ENCODE assay signal across 13 cellular contexts in the genomic region with DNA sequence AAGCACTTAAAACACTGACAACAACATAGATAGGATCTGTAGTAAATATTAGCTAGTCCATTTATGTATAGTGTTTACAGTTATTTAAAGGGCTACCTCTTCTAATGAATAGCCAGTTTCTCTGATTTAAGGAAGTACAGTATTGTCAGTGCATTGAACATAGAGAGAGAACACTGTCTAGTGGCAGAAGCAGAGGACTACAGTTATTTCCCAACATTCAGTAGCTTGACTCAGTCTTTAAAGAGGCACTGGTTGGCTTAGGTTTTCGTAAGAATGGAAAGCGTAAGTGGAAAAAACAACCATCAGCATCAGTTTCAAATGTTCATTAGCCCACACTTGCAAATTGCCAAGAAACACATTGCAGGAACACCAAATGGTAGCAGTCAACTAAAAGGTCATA.
DNase-seq lines count a peak whose midpoint lies in the region; ATAC-seq and TF ChIP-seq lines count a peak whose summit lies in the region.
"Had no signal": no experiment of that assay in that cellular context is flagged by ENCODE, and none has a peak within 500 bp of the region (broad histone marks: within the 10 kb centered on the region; RNA-seq: fewer than 3 reads in every experiment).

No MANE protein-coding gene starts in this region.

- peak overlapping the region; percentile 68 for H3K27ac ChIP-seq in ACC112 (ENCODE audit: low read depth, low read length)
- peak overlapping the region in 1 of 2 experiments; percentile 24; a peak in 1 of 4 replicates for H3K27ac ChIP-seq in SK-N-SH (ENCODE audit: low read depth in 2 of 2, low read length in 1 of 2)
- H3K27ac ChIP-seq: skin epidermis had no signal

- H3K36me3 Mint-ChIP-seq in stimulated activated memory B cell treated with anti-CD40 and anti-IgM and Interleukin-4, amounts not matched to agents 10 μg/mL and 1 μg/mL and 100 μg/mL, for 72 hours = no peaks in the 10 kb centered on the region

- H3F3A ChIP-seq in SK-N-SH (replicated peaks; ENCODE audit: insufficient read depth) = peaks cover 33% of the 10 kb centered on the region

- no peak for ATAC-seq in stimulated activated memory B cell treated with anti-CD40 and anti-IgM and Interleukin-4, amounts not matched to agents 10 μg/mL and 1 μg/mL and 100 μg/mL, for 72 hours
- ATAC-seq: left lobe of liver had no signal

- H3K9ac ChIP-seq in SK-N-SH = no peak overlapping the region

- intact Hi-C loops in posterior vena cava (cut with DNase I) = no loop called here

- no peaks in the 10 kb centered on the region for H3K79me2 ChIP-seq in ACC112 (ENCODE audit: control insufficient read depth, insufficient read depth, low read length, unreplicated experiment)
- no peaks in the 10 kb centered on the region for H3K79me2 ChIP-seq in SK-N-SH (ENCODE audit: insufficient read depth)

- no peak for TF ChIP-seq EP300 in SK-N-SH (IDR thresholded peaks at IDR 0.05; ENCODE audit: borderline replicate concordance in 1 of 2, low read depth in 1 of 2, low read length in 1 of 2)

- H2AFZ ChIP-seq in ACC112 (ENCODE audit: low read length, unreplicated experiment) = peak overlapping the region; percentile 82
- no peak overlapping the region; the same call in 1 of the 2 replicates for H2AFZ ChIP-seq in SK-N-SH (ENCODE audit: low read depth)

- H3K9me2 ChIP-seq in SK-N-SH = no peaks in the 10 kb centered on the region

- POLR2A ChIA-PET in SK-N-SH (lab: Yijun Ruan, JAX) = interaction anchor here (0.6 kb wide), 1 partner anchor 89 kb away, joined by 4 read pairs; no protein-coding TSS in a partner anchor

- no peaks in the 10 kb centered on the region for H3K27me3 Mint-ChIP-seq in stimulated activated memory B cell treated with anti-CD40 and anti-IgM and Interleukin-4, amounts not matched to agents 10 μg/mL and 1 μg/mL and 100 μg/mL, for 72 hours

- H3K27me3 ChIP-seq in ACC112 (ENCODE audit: insufficient read depth, low read length) = no peaks in the 10 kb centered on the region
- H3K27me3 ChIP-seq in SK-N-SH (ENCODE audit: insufficient read depth) = no peaks in the 10 kb centered on the region

- peak; percentile 81 for DNase-seq in HCEC 1CT
- no peak for DNase-seq in SK-N-SH
- DNase-seq in fibroblast of pulmonary artery (ENCODE audit: low read depth) = peak; percentile 75
- DNase-seq in posterior vena cava (ENCODE audit: low spot score) = no peak
- DNase-seq in central memory CD4-positive, alpha-beta T cell = no peak
- no peak for DNase-seq in NCI-H2107 (lab: John Stamatoyannopoulos, UW)
- DNase-seq: Calu3; RPMI8226; stimulated activated naive CD4-positive, alpha-beta T cell had no signal

- CTCF ChIA-PET in SK-N-SH (lab: Yijun Ruan, JAX) = interaction anchor here (1.4 kb wide), 1 partner anchor 9 kb away, joined by 3 read pairs; no protein-coding TSS in a partner anchor

- TF ChIP-seq RAD21 in SK-N-SH (IDR thresholded peaks at IDR 0.05; ENCODE audit: low read length) = peak; percentile 26; the same call in 1 of the 2 replicates

- H3K4me3 Mint-ChIP-seq in stimulated activated memory B cell treated with anti-CD40 and anti-IgM and Interleukin-4, amounts not matched to agents 10 μg/mL and 1 μg/mL and 100 μg/mL, for 72 hours = no peak overlapping the region

- peaks cover 40% of the 10 kb centered on the region for H3K4me1 ChIP-seq in ACC112 (ENCODE audit: control insufficient read depth, insufficient read depth, low read length, unreplicated experiment)
- peaks cover 0 to 16% of the 10 kb centered on the region in 2 experiments; a peak in 3 of 4 replicates for H3K4me1 ChIP-seq in SK-N-SH (ENCODE audit: control insufficient read depth in 1 of 2, insufficient read depth in 2 of 2, low read depth in 1 of 2, low read length in 1 of 2)

- H3K36me3 ChIP-seq in ACC112 (ENCODE audit: insufficient read depth, low read length) (no peaks in the 10 kb centered on the region), SK-N-SH (replicated peaks in 1 of 2; ENCODE audit: control insufficient read depth in 1 of 2, insufficient read depth in 2 of 2, low read length in 1 of 2) (no peaks in the 10 kb centered on the region)

- peaks cover 2% of the 10 kb centered on the region for H3K9me3 Mint-ChIP-seq in stimulated activated memory B cell treated with anti-CD40 and anti-IgM and Interleukin-4, amounts not matched to agents 10 μg/mL and 1 μg/mL and 100 μg/mL, for 72 hours

- peak overlapping the region; percentile 19; the same call in 1 of the 2 replicates for H3K4me3 ChIP-seq in ACC112 (ENCODE audit: low read depth, low read length)
- H3K4me3 ChIP-seq in SK-N-SH (ENCODE audit: low read depth in 2 of 2, low read length in 1 of 2) = no peak overlapping the region
- H3K4me3 ChIP-seq in fibroblast of pulmonary artery (replicated peaks; ENCODE audit: low read depth, low read length) = no peak overlapping the region
- H3K4me3 ChIP-seq: skin epidermis had no signal

- H4K20me1 ChIP-seq in SK-N-SH (ENCODE audit: insufficient read depth) = no peaks in the 10 kb centered on the region

- TF ChIP-seq CTCF in SK-N-SH (IDR thresholded peaks at IDR 0.05) (peak; percentile 51), fibroblast of pulmonary artery (IDR thresholded peaks at IDR 0.05; ENCODE audit: low read length, missing control alignments) (peak; percentile 63)

- 0 out of 2 replicates have a peak, but pooled peaks cover 7% of the 10 kb centered on the region for H3K9me3 ChIP-seq in SK-N-SH

- H3K27ac Mint-ChIP-seq in stimulated activated memory B cell treated with anti-CD40 and anti-IgM and Interleukin-4, amounts not matched to agents 10 μg/mL and 1 μg/mL and 100 μg/mL, for 72 hours = no peak overlapping the region

- no peak overlapping the region for H3K4me2 ChIP-seq in SK-N-SH

- no peaks in the 10 kb centered on the region for H3K4me1 Mint-ChIP-seq in stimulated activated memory B cell treated with anti-CD40 and anti-IgM and Interleukin-4, amounts not matched to agents 10 μg/mL and 1 μg/mL and 100 μg/mL, for 72 hours

- WGBS in SK-N-SH (ENCODE audit: low lambda C conversion rate) = 29% methylated on average over 2 of the region's 2 CpGs

TF ChIP-seq in SK-N-SH, 30 proteins besides CTCF, POLR2A, EP300 and RAD21:
- no peak for TF ChIP-seq MEF2A (IDR thresholded peaks at IDR 0.05; ENCODE audit: borderline replicate concordance, low read depth)
- TF ChIP-seq RXRA (IDR thresholded peaks at IDR 0.05; ENCODE audit: borderline replicate concordance, low read depth) = no peak

Comparison
In these comparisons a context has a peak if more than half of its experiments do, and no peak if none do; other contexts are left out.
1. DNase-seq: peak in HCEC 1CT (single experiment) and fibroblast of pulmonary artery (single experiment); none in SK-N-SH (single experiment), posterior vena cava (single experiment), central memory CD4-positive, alpha-beta T cell (single experiment) and NCI-H2107 (single experiment).